Comparison of ENCODE assay signal across 20 cellular contexts in genomic region chr2:70714141-70714905, GRCh38. TPM values are rescaled to one million over a fixed set of nuclear protein-coding genes. Genes with fewer than 3 reads are reported as not detected.
A peak's percentile ranks its signal among the peaks of the same experiment; 100 is the strongest.
DNase-seq lines count a peak whose midpoint lies in the region; FAIRE-seq and TF ChIP-seq lines count a peak whose summit lies in the region.
"Had no signal": no experiment of that assay in that cellular context is flagged by ENCODE, and none has a peak within 500 bp of the region (broad histone marks: within the 10 kb centered on the region; RNA-seq: fewer than 3 reads in every experiment).

No MANE protein-coding gene starts in this region.

- TF ChIP-seq EP300 in sigmoid colon (IDR thresholded peaks at IDR 0.05): no peak

- no peaks in the 10 kb centered on the region for H3K4me1 Mint-ChIP-seq in activated naive CD4-positive, alpha-beta T cell treated with anti-CD3 and anti-CD28 coated beads for 36 hours (ENCODE audit: low read depth)

- WGBS in sigmoid colon, 2 donors: 87 to 89% methylated on average over 5 of the region's 5 CpGs

- CTCF ChIA-PET in activated naive CD4-positive, alpha-beta T cell treated with anti-CD3 and anti-CD28 coated beads for 36 hours (lab: Charles Lee): no interaction called here

- H3K27me3 Mint-ChIP-seq in activated naive CD4-positive, alpha-beta T cell treated with anti-CD3 and anti-CD28 coated beads for 36 hours (ENCODE audit: low read depth): no peaks in the 10 kb centered on the region

- no peaks in the 10 kb centered on the region for H3K9me3 Mint-ChIP-seq in activated naive CD4-positive, alpha-beta T cell treated with anti-CD3 and anti-CD28 coated beads for 36 hours

- H3K27ac ChIP-seq in VCaP (peak overlapping the region; percentile 86), sigmoid colon (no peak overlapping the region)
- H3K27ac ChIP-seq: 22Rv1, C4-2B, SJCRH30 had no signal

- FAIRE-seq in H54 (lab: Jason Lieb, UNC): no peak
- FAIRE-seq: G401.6 had no signal

- no peak for TF ChIP-seq CTCF in VCaP (conservative IDR thresholded peaks at IDR 0.05)
- TF ChIP-seq CTCF in sigmoid colon (IDR thresholded peaks at IDR 0.05): no peak

- intact Hi-C loops in sigmoid colon (cut with DNase I): no loop called here
- intact Hi-C loops in activated naive CD4-positive, alpha-beta T cell treated with anti-CD3 and anti-CD28 coated beads for 36 hours (cut with micrococcal nuclease): no loop called here

- H3K9me3 ChIP-seq in sigmoid colon: no peaks in the 10 kb centered on the region
- H3K9me3 ChIP-seq: SJCRH30 had no signal

- DNase-seq in DMS 273 (lab: John Stamatoyannopoulos, UW; ENCODE audit: unreplicated experiment) (peak; percentile 43), DMS 273 treated with DMSO at 0.1 percent for 48 hours (lab: John Stamatoyannopoulos, UW) (no peak), ecto neural progenitor cell (ENCODE audit: low spot score) (peak; percentile 37), sigmoid colon (peak; percentile 42), H54 (ENCODE audit: insufficient read length, low spot score) (no peak), hypothalamus (lab: John Stamatoyannopoulos, UW) (no peak)
- no peak for DNase-seq in activated naive CD4-positive, alpha-beta T cell treated with anti-CD3 and anti-CD28 coated beads for 36 hours
- DNase-seq: AML-193, DND-41, MM.1S, NCI-H1092, NCI-H1436 treated with DMSO at 0.1 percent for 48 hours, NCI-H2029 treated with DMSO at 0.1 percent for 48 hours, NCI-H446 treated with DMSO at 0.1 percent for 48 hours, SJCRH30 had no signal

- H3K27me3 ChIP-seq in sigmoid colon: peaks cover 0 to 5% (median 0%) of the 10 kb centered on the region in 3 donors

- H3K27ac Mint-ChIP-seq in activated naive CD4-positive, alpha-beta T cell treated with anti-CD3 and anti-CD28 coated beads for 36 hours: no peak overlapping the region

- TF ChIP-seq POLR2A in sigmoid colon (IDR thresholded peaks at IDR 0.05) (no peak), H54 (IDR thresholded peaks at IDR 0.05; ENCODE audit: low read depth, low read length) (no peak)

- no peak overlapping the region for H3K4me3 Mint-ChIP-seq in activated naive CD4-positive, alpha-beta T cell treated with anti-CD3 and anti-CD28 coated beads for 36 hours

- peaks cover 0 to 9% (median 0%) of the 10 kb centered on the region in 4 donors for H3K4me1 ChIP-seq in sigmoid colon
- H3K4me1 ChIP-seq: SJCRH30 had no signal

- no peaks in the 10 kb centered on the region for H3K36me3 ChIP-seq in sigmoid colon
- H3K36me3 ChIP-seq: SJCRH30 had no signal

- no peak overlapping the region for H3K4me3 ChIP-seq in sigmoid colon
- H3K4me3 ChIP-seq: SJCRH30 had no signal

- no peaks in the 10 kb centered on the region for H3K36me3 Mint-ChIP-seq in activated naive CD4-positive, alpha-beta T cell treated with anti-CD3 and anti-CD28 coated beads for 36 hours (ENCODE audit: low read depth)

RNA-seq across cellular contexts. Expression of gene ADD2, which starts 53.7 kb away (rescaled TPM):
- 1 to 10 TPM; 1.3 to 5.8 (median 3.9) TPM for total RNA-seq in sigmoid colon
- polyA plus RNA-seq in sigmoid colon: 1 to 10 TPM in 1 of 3 donors, under 1 TPM in 1, not detected in 1; under 0.01 to 2.7 TPM
- total RNA-seq in activated naive CD4-positive, alpha-beta T cell treated with anti-CD3 and anti-CD28 coated beads for 36 hours: 10 to 100 TPM; 42.9 to 46.2 TPM
- total RNA-seq: LHCN-M2 had no signal

Comparison
In these comparisons a context has a peak if more than half of its experiments do, and no peak if none do; other contexts are left out.
1. DNase-seq: peak in DMS 273 (single experiment), ecto neural progenitor cell (single experiment) and sigmoid colon (single experiment); none in DMS 273 treated with DMSO at 0.1 percent for 48 hours (single experiment), H54 (single experiment), hypothalamus (0 of 51) and activated naive CD4-positive, alpha-beta T cell treated with anti-CD3 and anti-CD28 coated beads for 36 hours (single experiment).
2. RNA of gene ADD2, which starts 53.7 kb away (total RNA-seq): 42.9 to 46.2 TPM in activated naive CD4-positive, alpha-beta T cell treated with anti-CD3 and anti-CD28 coated beads for 36 hours; 1.3 to 5.8 TPM in sigmoid colon; every median in the first group is over 4 times any median in the second.